9 cellular contexts compared by ENCODE assay signal in the genomic region with DNA sequence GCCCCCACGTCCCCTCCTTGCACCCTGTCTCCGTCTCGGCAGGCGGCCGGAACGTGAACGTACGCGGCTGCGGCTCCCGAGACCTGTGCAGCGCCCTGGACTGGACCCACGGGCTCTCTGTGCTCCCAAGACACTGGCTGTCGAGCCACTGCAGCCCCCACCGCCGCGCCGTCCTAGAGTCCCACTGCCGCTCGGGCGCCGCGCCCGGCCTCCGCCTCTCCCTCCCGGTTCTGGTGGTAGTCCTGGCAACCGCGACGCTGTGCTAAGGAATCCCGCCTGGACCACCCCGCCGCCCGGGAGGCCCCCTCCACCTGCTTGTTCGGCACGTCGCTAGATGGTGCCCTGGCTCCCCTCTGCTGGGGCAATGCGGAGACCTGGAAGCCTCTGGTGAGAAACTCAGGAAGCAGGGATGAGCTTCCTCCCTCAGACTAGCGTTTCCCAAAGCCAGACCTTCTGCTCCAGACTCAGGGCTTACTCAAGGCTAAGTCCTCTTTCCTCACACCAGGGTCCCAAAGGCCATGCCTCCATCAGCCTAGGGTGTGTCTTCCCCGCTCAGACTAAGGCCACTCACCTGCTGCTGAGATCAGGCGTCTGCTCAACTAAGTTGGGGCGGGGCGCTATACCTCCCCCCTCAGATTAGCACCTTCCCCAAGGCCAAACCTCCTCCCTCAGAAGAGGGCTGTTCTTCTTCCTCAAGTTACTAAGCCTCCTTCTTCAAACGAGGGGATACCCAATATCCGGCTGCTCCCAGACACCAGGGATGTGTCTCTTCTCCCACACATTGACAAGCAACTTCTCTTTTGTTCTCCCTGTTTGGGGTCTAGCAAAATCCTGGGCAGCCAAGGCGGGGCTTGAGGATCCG. TPM values are rescaled to one million over a fixed set of nuclear protein-coding genes. Genes with fewer than 3 reads are reported as not detected.
A peak's percentile ranks its signal among the peaks of the same experiment; 100 is the strongest.
DNase-seq lines count a peak whose midpoint lies in the region; ATAC-seq, FAIRE-seq and TF ChIP-seq lines count a peak whose summit lies in the region.
"Had no signal": no experiment of that assay in that cellular context is flagged by ENCODE, and none has a peak within 500 bp of the region (broad histone marks: within the 10 kb centered on the region; RNA-seq: fewer than 3 reads in every experiment).

No MANE protein-coding gene starts in this region.

- H3K9me3 Mint-ChIP-seq in activated naive CD4-positive, alpha-beta T cell treated with anti-CD3 and anti-CD28 coated beads, Interleukin-2, amount 50 U/mL, for 24 hours, result no peaks in the 10 kb centered on the region
- H3K9me3 Mint-ChIP-seq in stimulated activated naive B cell treated with anti-CD40 and anti-IgM and Interleukin-4, amounts not matched to agents 10 μg/mL and 1 μg/mL and 100 μg/mL, for 72 hours, result peaks cover 0 to 4% of the 10 kb centered on the region in 2 donors

- H3K4me1 Mint-ChIP-seq in activated naive CD4-positive, alpha-beta T cell treated with anti-CD3 and anti-CD28 coated beads, Interleukin-2, amount 50 U/mL, for 24 hours, result peaks cover 26% of the 10 kb centered on the region
- peaks cover 16 to 36% of the 10 kb centered on the region in 2 donors for H3K4me1 Mint-ChIP-seq in stimulated activated naive B cell treated with anti-CD40 and anti-IgM and Interleukin-4, amounts not matched to agents 10 μg/mL and 1 μg/mL and 100 μg/mL, for 72 hours

- peak in 1 of 3 experiments; percentile 42 for TF ChIP-seq CTCF in keratinocyte (optimal IDR thresholded peaks at IDR 0.05 in 1 of 3, IDR thresholded peaks at IDR 0.05 in 1 of 3, conservative IDR thresholded peaks at IDR 0.05 in 1 of 3; ENCODE audit: extremely low read depth in 1 of 3, insufficient read depth in 2 of 3, low read length in 3 of 3)

- no peaks in the 10 kb centered on the region for H3K79me2 ChIP-seq in keratinocyte (ENCODE audit: control insufficient read depth, insufficient read depth, low read length)

- H3K36me3 ChIP-seq in keratinocyte (ENCODE audit: control insufficient read depth in 2 of 2, extremely low read depth in 1 of 2, insufficient read depth in 2 of 2, low read length in 2 of 2), result no peaks in the 10 kb centered on the region

- H3K27ac ChIP-seq in keratinocyte (ENCODE audit: control insufficient read depth, insufficient read depth, low read length), result peak overlapping the region; percentile 91

- peak overlapping the region; percentile 84 for H3K4me3 Mint-ChIP-seq in activated naive CD4-positive, alpha-beta T cell treated with anti-CD3 and anti-CD28 coated beads, Interleukin-2, amount 50 U/mL, for 24 hours
- H3K4me3 Mint-ChIP-seq in stimulated activated naive B cell treated with anti-CD40 and anti-IgM and Interleukin-4, amounts not matched to agents 10 μg/mL and 1 μg/mL and 100 μg/mL, for 72 hours, result peak overlapping the region; percentile 60 to 62

- DNase-seq in activated naive CD4-positive, alpha-beta T cell (lab: John Stamatoyannopoulos, UW), result no peak
- DNase-seq in astrocyte of the hippocampus (ENCODE audit: low read depth, low spot score), result peak; percentile 70
- no peak for DNase-seq in keratinocyte (ENCODE audit: low read depth, low spot score)
- no peak for DNase-seq in stimulated activated naive B cell treated with anti-CD40 and anti-IgM and Interleukin-4, amounts not matched to agents 10 μg/mL and 1 μg/mL and 100 μg/mL, for 72 hours
- no peak for DNase-seq in NCI-H2029 treated with DMSO at 0.1 percent for 48 hours (lab: John Stamatoyannopoulos, UW)

- H3K27me3 ChIP-seq in keratinocyte (ENCODE audit: control insufficient read depth, extremely low read depth, insufficient read depth, low read length), result peaks cover 9% of the 10 kb centered on the region

- no peak overlapping the region for H3K4me3 ChIP-seq in keratinocyte (ENCODE audit: control insufficient read depth in 2 of 3, extremely low read depth in 1 of 3, insufficient read depth in 2 of 3, low read depth in 1 of 3, low read length in 3 of 3)
- H3K4me3 ChIP-seq: GM12878 had no signal

- H3K4me2 ChIP-seq in keratinocyte (ENCODE audit: control insufficient read depth, extremely low read depth, insufficient read depth, low read depth, low read length), result peak overlapping the region; percentile 86

- H3K4me1 ChIP-seq in keratinocyte (ENCODE audit: control insufficient read depth, extremely low read depth, insufficient read depth, low read length), result peaks cover 12% of the 10 kb centered on the region

- FAIRE-seq in keratinocyte (lab: Jason Lieb, UNC), result no peak
- FAIRE-seq: GM12878 had no signal

- H4K20me1 ChIP-seq in keratinocyte (ENCODE audit: control insufficient read depth, extremely low read depth, insufficient read depth, low read length), result no peaks in the 10 kb centered on the region

- H3K36me3 Mint-ChIP-seq in activated naive CD4-positive, alpha-beta T cell treated with anti-CD3 and anti-CD28 coated beads, Interleukin-2, amount 50 U/mL, for 24 hours, result no peaks in the 10 kb centered on the region
- H3K36me3 Mint-ChIP-seq in stimulated activated naive B cell treated with anti-CD40 and anti-IgM and Interleukin-4, amounts not matched to agents 10 μg/mL and 1 μg/mL and 100 μg/mL, for 72 hours, result peaks cover 0 to 1% of the 10 kb centered on the region in 2 donors

- no peaks in the 10 kb centered on the region for H3K9me1 ChIP-seq in keratinocyte (ENCODE audit: control insufficient read depth, extremely low read depth, insufficient read depth, low read length)

- H2AFZ ChIP-seq in keratinocyte (ENCODE audit: control insufficient read depth, low read length), result peak overlapping the region; percentile 88

- H3K27me3 Mint-ChIP-seq in activated naive CD4-positive, alpha-beta T cell treated with anti-CD3 and anti-CD28 coated beads, Interleukin-2, amount 50 U/mL, for 24 hours, result peaks cover 1% of the 10 kb centered on the region
- peaks cover 24 to 31% of the 10 kb centered on the region in 2 donors for H3K27me3 Mint-ChIP-seq in stimulated activated naive B cell treated with anti-CD40 and anti-IgM and Interleukin-4, amounts not matched to agents 10 μg/mL and 1 μg/mL and 100 μg/mL, for 72 hours

- H3K9ac ChIP-seq in keratinocyte (ENCODE audit: control insufficient read depth, extremely low read depth, insufficient read depth, low read length), result peak overlapping the region; percentile 77

- H3K27ac Mint-ChIP-seq in activated naive CD4-positive, alpha-beta T cell treated with anti-CD3 and anti-CD28 coated beads, Interleukin-2, amount 50 U/mL, for 24 hours, result peak overlapping the region; percentile 87
- H3K27ac Mint-ChIP-seq in stimulated activated naive B cell treated with anti-CD40 and anti-IgM and Interleukin-4, amounts not matched to agents 10 μg/mL and 1 μg/mL and 100 μg/mL, for 72 hours, result peak overlapping the region; percentile 92

- dilution Hi-C loops in keratinocyte (cut with MboI; ENCODE audit: extremely low pct_ligation_motif_present, low sequenced_read_pairs), result no loop called here

- no peaks in the 10 kb centered on the region for H3K9me3 ChIP-seq in keratinocyte (ENCODE audit: control insufficient read depth, low read depth, low read length)

- no peak for ATAC-seq in stimulated activated naive B cell treated with anti-CD40 and anti-IgM and Interleukin-4, amounts not matched to agents 10 μg/mL and 1 μg/mL and 100 μg/mL, for 72 hours (replicated peaks)
- ATAC-seq in HG03469 (IDR thresholded peaks at IDR 0.05; ENCODE audit: unreplicated experiment) (no peak), GM21367 (IDR thresholded peaks at IDR 0.05; ENCODE audit: unreplicated experiment) (no peak)

RNA-seq across cellular contexts. Expression of a gene that starts 16.1 kb away (rescaled TPM):
- polyA plus RNA-seq in keratinocyte, result not detected in 3 replicates
- not detected for polyA plus RNA-seq in keratinocyte (2011; ENCODE audit: low read depth)
- polyA plus RNA-seq in keratinocyte (2011; cell fraction: cytosol; rRNA removed), result not detected in 2 replicates
- polyA plus RNA-seq in keratinocyte (2011; cell fraction: nucleus; rRNA removed), result not detected in 2 replicates
- not detected in 2 replicates for polyA plus RNA-seq in keratinocyte (2012; ENCODE audit: low replicate concordance)
- polyA minus RNA-seq in keratinocyte, result not detected in 3 replicates
- not detected for polyA minus RNA-seq in keratinocyte (2011; cell fraction: cytosol; rRNA and poly(A)+ RNA removed)
- polyA minus RNA-seq in keratinocyte (2011; cell fraction: nucleus; rRNA and poly(A)+ RNA removed), result not detected in 2 replicates

RNA-seq across cellular contexts. Expression of a gene that starts 29.8 kb away (rescaled TPM):
- 50.8 to 64.3 TPM (median 56.2 TPM) in 3 replicates for polyA plus RNA-seq in keratinocyte
- polyA plus RNA-seq in keratinocyte (2011; ENCODE audit: low read depth), result 87.4 TPM
- 27.0 and 33.8 TPM in 2 replicates for polyA plus RNA-seq in keratinocyte (2011; cell fraction: cytosol; rRNA removed)
- 166 and 199 TPM in 2 replicates for polyA plus RNA-seq in keratinocyte (2011; cell fraction: nucleus; rRNA removed)
- polyA plus RNA-seq in keratinocyte (2012; ENCODE audit: low replicate concordance), result 41.2 and 71.4 TPM in 2 replicates
- polyA minus RNA-seq in keratinocyte, result 36.5 to 81.7 TPM (median 75.3 TPM) in 3 replicates
- 38.8 TPM for polyA minus RNA-seq in keratinocyte (2011; cell fraction: cytosol; rRNA and poly(A)+ RNA removed)
- polyA minus RNA-seq in keratinocyte (2011; cell fraction: nucleus; rRNA and poly(A)+ RNA removed), result 86.1 and 94.1 TPM in 2 replicates

RNA-seq across cellular contexts. Expression of a gene that starts 55.0 kb away (rescaled TPM):
- polyA plus RNA-seq in keratinocyte, result 12.1 to 15.6 TPM (median 14.8 TPM) in 3 replicates
- 10.6 TPM for polyA plus RNA-seq in keratinocyte (2011; ENCODE audit: low read depth)
- 7.7 and 12.0 TPM in 2 replicates for polyA plus RNA-seq in keratinocyte (2011; cell fraction: cytosol; rRNA removed)
- polyA plus RNA-seq in keratinocyte (2011; cell fraction: nucleus; rRNA removed), result 53.4 and 59.6 TPM in 2 replicates
- 17.9 and 24.6 TPM in 2 replicates for polyA plus RNA-seq in keratinocyte (2012; ENCODE audit: low replicate concordance)
- polyA minus RNA-seq in keratinocyte, result 11.7 to 17.9 TPM (median 12.4 TPM) in 3 replicates
- 11.9 TPM for polyA minus RNA-seq in keratinocyte (2011; cell fraction: cytosol; rRNA and poly(A)+ RNA removed)
- polyA minus RNA-seq in keratinocyte (2011; cell fraction: nucleus; rRNA and poly(A)+ RNA removed), result 12.8 and 14.0 TPM in 2 replicates
